ENCODE assay signal across 9 cellular contexts in genomic region chr5:16713386-16713928, GRCh38.
A peak's percentile ranks its signal among the peaks of the same experiment; 100 is the strongest.
DNase-seq lines count a peak whose midpoint lies in the region; ATAC-seq and TF ChIP-seq lines count a peak whose summit lies in the region.
"Had no signal": no experiment of that assay in that cellular context is flagged by ENCODE, and none has a peak within 500 bp of the region (broad histone marks: within the 10 kb centered on the region; RNA-seq: fewer than 3 reads in every experiment).

No MANE protein-coding gene starts in this region.

- H3K4me3 Mint-ChIP-seq in endothelial cell (ENCODE audit: unreplicated experiment) (peak overlapping the region; percentile 93), type B pancreatic cell (peak overlapping the region; percentile 83)

- WGBS in prostate gland = 27% methylated on average over 14 of the region's 14 CpGs

- peaks cover 47% of the 10 kb centered on the region for H3K4me1 Mint-ChIP-seq in endothelial cell (ENCODE audit: unreplicated experiment)
- H3K4me1 Mint-ChIP-seq in type B pancreatic cell (ENCODE audit: unreplicated experiment) = peaks cover 31% of the 10 kb centered on the region

- DNase-seq in Right ventricle myocardium inferior (ENCODE audit: missing footprints) = no peak
- no peak for DNase-seq in cardiac septum (ENCODE audit: low spot score)
- peak; percentile 70 for DNase-seq in endothelial cell (ENCODE audit: low spot score)
- DNase-seq in medulla oblongata (ENCODE audit: extremely low spot score) = peak; percentile 63
- no peak for DNase-seq in type B pancreatic cell (ENCODE audit: extremely low spot score, unreplicated experiment)
- DNase-seq in prostate gland (ENCODE audit: low spot score) = no peak
- no peak for DNase-seq in NCI-H226
- DNase-seq in activated CD8-positive, alpha-beta memory T cell treated with anti-CD3 and anti-CD28 coated beads, Interleukin-2, amount 50 U/mL, for 4 hours = no peak
- DNase-seq: AML-193 had no signal

- H3K27me3 Mint-ChIP-seq in endothelial cell (ENCODE audit: unreplicated experiment) = peaks cover 16% of the 10 kb centered on the region
- no peaks in the 10 kb centered on the region for H3K27me3 Mint-ChIP-seq in type B pancreatic cell

- no peak overlapping the region for H3K4me3 ChIP-seq in prostate gland

- H3K27ac ChIP-seq in prostate gland = no peak overlapping the region

- H3K9me3 ChIP-seq in prostate gland = no peaks in the 10 kb centered on the region

- H3K27ac Mint-ChIP-seq in endothelial cell (ENCODE audit: unreplicated experiment) (peak overlapping the region; percentile 100), type B pancreatic cell (peak overlapping the region; percentile 74)

- no peaks in the 10 kb centered on the region for H3K36me3 ChIP-seq in prostate gland

- H3K36me3 Mint-ChIP-seq in endothelial cell (ENCODE audit: low read depth, unreplicated experiment) = peaks cover 41% of the 10 kb centered on the region
- H3K36me3 Mint-ChIP-seq in type B pancreatic cell = peaks cover 28% of the 10 kb centered on the region

- no peaks in the 10 kb centered on the region for H3K9me3 Mint-ChIP-seq in endothelial cell (ENCODE audit: unreplicated experiment)
- no peaks in the 10 kb centered on the region for H3K9me3 Mint-ChIP-seq in type B pancreatic cell

- H3K4me1 ChIP-seq in prostate gland (replicated peaks) = no peaks in the 10 kb centered on the region

- TF ChIP-seq POLR2A in prostate gland (IDR thresholded peaks at IDR 0.05) = no peak

- TF ChIP-seq CTCF in endothelial cell (IDR thresholded peaks at IDR 0.05; ENCODE audit: unreplicated experiment) (no peak), type B pancreatic cell (conservative IDR thresholded peaks at IDR 0.05) (no peak), prostate gland (IDR thresholded peaks at IDR 0.05) (no peak)

- intact Hi-C loops in Right ventricle myocardium inferior (cut with DNase I) = no loop called here
- intact Hi-C loops in cardiac septum (cut with DNase I) = no loop called here
- intact Hi-C loops in prostate gland (cut with DNase I) = no loop called here

- peak; percentile 31 for ATAC-seq in Right ventricle myocardium inferior

- no peaks in the 10 kb centered on the region for H3K27me3 ChIP-seq in prostate gland (replicated peaks; ENCODE audit: insufficient read depth)

Comparison
In these comparisons a context has a peak if more than half of its experiments do, and no peak if none do; other contexts are left out.
1. DNase-seq: peak in endothelial cell (single experiment) and medulla oblongata (single experiment); none in Right ventricle myocardium inferior (single experiment), cardiac septum (single experiment), type B pancreatic cell (single experiment), prostate gland (single experiment), NCI-H226 (single experiment) and activated CD8-positive, alpha-beta memory T cell treated with anti-CD3 and anti-CD28 coated beads, Interleukin-2, amount 50 U/mL, for 4 hours (single experiment).